Comparison of ENCODE assay signal across 9 cellular contexts in genomic region chr2:197075754-197076337, GRCh38.
DNase-seq lines count a peak whose midpoint lies in the region; ATAC-seq and TF ChIP-seq lines count a peak whose summit lies in the region.
"Had no signal": no experiment of that assay in that cellular context is flagged by ENCODE, and none has a peak within 500 bp of the region (broad histone marks: within the 10 kb centered on the region; RNA-seq: fewer than 3 reads in every experiment).

No MANE protein-coding gene starts in this region.

- H3K27ac Mint-ChIP-seq in Calu3 (ENCODE audit: unreplicated experiment) (no peak overlapping the region), HFFc6 (no peak overlapping the region), memory B cell (peak overlapping the region; percentile 53)

- H3K9me3 Mint-ChIP-seq in Calu3 (ENCODE audit: low read depth, unreplicated experiment) (no peaks in the 10 kb centered on the region), HFFc6 (no peaks in the 10 kb centered on the region), memory B cell (peaks cover 6% of the 10 kb centered on the region)

- no peak overlapping the region for H3K4me3 ChIP-seq in astrocyte of the spinal cord (ENCODE audit: low read depth, low read length)

- CTCF ChIA-PET in Calu3 (lab: Charles Lee) = interaction anchor here (1.7 kb wide), 1 partner anchor 93 kb away, joined by 4 read pairs; no protein-coding TSS in a partner anchor

- DNase-seq in Calu3 (no peak), HFFc6 (no peak), astrocyte of the spinal cord (ENCODE audit: low read depth, low spot score) (no peak), memory B cell (ENCODE audit: low spot score in 2 of 2) (no peak), AG20443 (ENCODE audit: low spot score) (no peak), middle frontal gyrus (ENCODE audit: extremely low spot score, low spot score) (no peak)
- DNase-seq: WERI-Rb-1 had no signal

- intact Hi-C loops in Calu3 (cut with micrococcal nuclease; ENCODE audit: unreplicated experiment) = no loop called here

- TF ChIP-seq CTCF in Calu3 (IDR thresholded peaks at IDR 0.05; ENCODE audit: unreplicated experiment) (peak; percentile 61), HFFc6 (IDR thresholded peaks at IDR 0.05) (peak; percentile 79), astrocyte of the spinal cord (IDR thresholded peaks at IDR 0.05; ENCODE audit: low read depth, low read length) (peak; percentile 39)

- in situ Hi-C loops in astrocyte of the spinal cord (cut with HindIII; ENCODE audit: low sequenced_read_pairs) = no loop called here

- H3K27me3 Mint-ChIP-seq in Calu3 (ENCODE audit: unreplicated experiment) (no peaks in the 10 kb centered on the region), HFFc6 (ENCODE audit: insufficient read depth) (no peaks in the 10 kb centered on the region; the same call in 1 of the 2 replicates), memory B cell (no peaks in the 10 kb centered on the region)

- ATAC-seq in memory B cell (ENCODE audit: low read depth) = no peak
- ATAC-seq in GM18867 (IDR thresholded peaks at IDR 0.05; ENCODE audit: unreplicated experiment) = no peak
- ATAC-seq in HG02759 (IDR thresholded peaks at IDR 0.05; ENCODE audit: unreplicated experiment) = no peak

- peaks cover 11% of the 10 kb centered on the region for H3K4me1 Mint-ChIP-seq in Calu3 (ENCODE audit: low read depth, unreplicated experiment)
- H3K4me1 Mint-ChIP-seq in HFFc6 (ENCODE audit: low read depth) = peaks cover 46% of the 10 kb centered on the region
- H3K4me1 Mint-ChIP-seq in memory B cell = peaks cover 11% of the 10 kb centered on the region

- H3K36me3 Mint-ChIP-seq in Calu3 (ENCODE audit: insufficient read depth, unreplicated experiment) (no peaks in the 10 kb centered on the region), HFFc6 (ENCODE audit: low read depth) (no peaks in the 10 kb centered on the region), memory B cell (peaks cover 56% of the 10 kb centered on the region)

- no TSS peak for BruUV-seq in Calu3 (replicated peaks; lab: Mats Ljungman, UMichigan)

- H3K4me3 Mint-ChIP-seq in Calu3 (ENCODE audit: low read depth, unreplicated experiment) (no peak overlapping the region), HFFc6 (no peak overlapping the region), memory B cell (no peak overlapping the region)
